ENCODE assay signal across 9 cellular contexts in genomic region chrX:154397888-154398667, GRCh38.
DNase-seq lines count a peak whose midpoint lies in the region; ATAC-seq, FAIRE-seq and TF ChIP-seq lines count a peak whose summit lies in the region.
"Had no signal": no experiment of that assay in that cellular context is flagged by ENCODE, and none has a peak within 500 bp of the region (broad histone marks: within the 10 kb centered on the region; RNA-seq: fewer than 3 reads in every experiment).

RPL10 (plus strand) TSS chrX:154398377; CDS start chrX:154398520, 143 bp downstream.

- DNase-seq in AML-193 (lab: John Stamatoyannopoulos, UW) (peak; percentile 80 to 84), NCI-H510A (lab: John Stamatoyannopoulos, UW) (peak; percentile 81), cerebellar cortex (ENCODE audit: low spot score) (peak; percentile 95)
- DNase-seq in activated CD4-positive, CD25-positive, alpha-beta regulatory T cell treated with anti-CD3 and anti-CD28 coated beads, Interleukin-2, amount 50 U/mL, for 72 hours = peak; percentile 87
- DNase-seq in stimulated activated CD4-positive, alpha-beta T cell treated with anti-CD3 and anti-CD28 coated beads, Interleukin-12 subunit alpha, Interleukin-12 subunit beta, amount 100 ng/mL, for 24 hours (ENCODE audit: low read depth in 2 of 2) = peak; percentile 81 to 82

- TF ChIP-seq POLR2A in GM19193 (IDR thresholded peaks at IDR 0.05; ENCODE audit: extremely low read depth, insufficient read depth, insufficient read length) = peak; percentile 99

- peak; percentile 84 for ATAC-seq in HG03432 (IDR thresholded peaks at IDR 0.05; ENCODE audit: unreplicated experiment)

- FAIRE-seq in islet of Langerhans (lab: Jason Lieb, UNC) = peak; percentile 5
- FAIRE-seq: colon had no signal

Comparison
In these comparisons a context has a peak if more than half of its experiments do, and no peak if none do; other contexts are left out.
1. Peak in every context shown above with its lines: DNase-seq and ATAC-seq.